9 cellular contexts compared by ENCODE assay signal in the genomic region with DNA sequence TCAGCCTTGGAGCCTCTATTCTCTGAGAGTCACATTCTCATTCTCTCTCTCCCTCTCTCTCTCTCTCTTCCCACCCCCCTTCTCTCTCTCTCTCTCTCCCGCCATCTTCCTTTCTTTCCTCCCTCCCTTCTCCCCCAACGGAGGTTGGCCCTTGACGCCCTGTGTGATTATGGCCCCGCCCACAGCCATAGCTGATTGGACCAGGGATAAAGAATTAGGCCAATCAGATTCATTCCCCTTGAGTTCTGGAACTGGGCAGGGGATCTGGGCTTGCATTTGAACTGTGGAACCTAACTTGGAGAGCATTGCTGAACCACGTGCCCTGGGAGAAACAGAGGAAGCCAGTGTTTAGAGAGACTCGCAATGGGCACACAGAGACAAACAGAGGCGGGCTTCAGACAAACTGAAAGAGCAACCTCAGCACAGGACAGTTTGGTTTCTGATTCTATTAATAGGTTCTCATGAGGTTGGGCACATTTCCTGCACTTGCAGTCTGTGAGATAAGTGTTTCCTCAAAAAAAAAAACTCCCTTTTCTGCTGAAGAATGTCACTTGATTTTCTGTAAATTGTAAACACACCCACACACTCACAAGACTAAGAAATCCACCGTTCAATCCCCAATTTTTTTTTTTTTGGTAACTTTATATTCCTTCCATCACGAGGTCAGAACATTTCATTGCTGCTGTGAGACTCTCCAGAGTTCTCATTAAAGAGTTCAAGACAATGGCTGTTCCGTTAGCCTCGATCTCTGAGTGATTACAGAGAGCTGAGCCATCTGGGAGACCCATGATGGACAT. TPM values are rescaled to one million over a fixed set of nuclear protein-coding genes. Genes with fewer than 3 reads are reported as not detected.
DNase-seq lines count a peak whose midpoint lies in the region; ATAC-seq and TF ChIP-seq lines count a peak whose summit lies in the region.
"Had no signal": no experiment of that assay in that cellular context is flagged by ENCODE, and none has a peak within 500 bp of the region (broad histone marks: within the 10 kb centered on the region; RNA-seq: fewer than 3 reads in every experiment).

No MANE protein-coding gene starts in this region.

- peak; percentile 92 for ATAC-seq in DND-41 (ENCODE audit: insufficient read depth, low read depth)
- ATAC-seq in GM21381 (IDR thresholded peaks at IDR 0.05; ENCODE audit: unreplicated experiment): peak; percentile 77
- peak; percentile 87 for ATAC-seq in activated B cell treated with CpG ODN at 0.5 μM for 24 hours (ENCODE audit: low read depth)

- peak overlapping the region; percentile 73 for H2AFZ ChIP-seq in DND-41 (ENCODE audit: low read depth, low read length)

- intact Hi-C loops in activated B cell treated with CpG ODN at 0.5 μM for 24 hours (cut with micrococcal nuclease): loop anchor here (1.0 to 5.0 kb wide), 3 partner anchors 15 to 168 kb away; partner anchors contain the start of genes CAMKK2 and P2RX4
- intact Hi-C loops in lower leg skin (cut with DNase I; ENCODE audit: low total_unique reads): no loop called here

- TF ChIP-seq CTCF in DND-41 (IDR thresholded peaks at IDR 0.05; ENCODE audit: borderline replicate concordance, extremely low read depth, low read length, poor library complexity, severe bottlenecking) (no peak), activated B cell treated with CpG ODN at 0.5 μM for 24 hours (IDR thresholded peaks at IDR 0.05) (no peak), lower leg skin (IDR thresholded peaks at IDR 0.05) (no peak)

- no peaks in the 10 kb centered on the region for H3K36me3 Mint-ChIP-seq in activated B cell treated with CpG ODN at 0.5 μM for 24 hours (ENCODE audit: low read depth)
- H3K36me3 Mint-ChIP-seq: brain had no signal

- no peaks in the 10 kb centered on the region for H4K20me1 ChIP-seq in DND-41 (ENCODE audit: insufficient read depth, low read length)

- H3K79me2 ChIP-seq in DND-41 (ENCODE audit: insufficient read depth, low read length): no peaks in the 10 kb centered on the region

- peak overlapping the region in 1 of 2 experiments; percentile 31; a peak in 2 of 4 replicates for H3K4me3 ChIP-seq in DND-41 (ENCODE audit: low read depth in 1 of 2, low read length in 2 of 2)
- H3K4me3 ChIP-seq in lower leg skin (ENCODE audit: low read depth, poor library complexity, severe bottlenecking): no peak overlapping the region

- H3K36me3 ChIP-seq in DND-41 (ENCODE audit: insufficient read depth, low read length): no peaks in the 10 kb centered on the region

- H3K4me2 ChIP-seq in DND-41 (ENCODE audit: insufficient read depth, low read length): peak overlapping the region; percentile 58

- peaks cover 38% of the 10 kb centered on the region for H3K4me1 ChIP-seq in DND-41 (ENCODE audit: insufficient read depth, low read length)

- no peak for TF ChIP-seq POLR2A in lower leg skin (IDR thresholded peaks at IDR 0.05)

- H3K9ac ChIP-seq in DND-41 (ENCODE audit: low read depth, low read length): peak overlapping the region; percentile 42

- no peaks in the 10 kb centered on the region for H3K27me3 ChIP-seq in DND-41 (ENCODE audit: insufficient read depth, low read length, poor library complexity)

- peak overlapping the region; percentile 76 for H3K27ac ChIP-seq in DND-41 (ENCODE audit: low read length)

- WGBS in lower leg skin, 2 donors: 23 to 31% methylated on average over 11 of the region's 11 CpGs

- peaks cover 67% of the 10 kb centered on the region for H3K4me1 Mint-ChIP-seq in activated B cell treated with CpG ODN at 0.5 μM for 24 hours

- CTCF ChIA-PET in activated B cell treated with CpG ODN at 0.5 μM for 24 hours (lab: Charles Lee): no interaction called here

- H3K27ac Mint-ChIP-seq in activated B cell treated with CpG ODN at 0.5 μM for 24 hours: peak overlapping the region; percentile 99

- DNase-seq in DND-41 (peak; percentile 95), HUDEP-2 (lab: John Stamatoyannopoulos, UW; ENCODE audit: unreplicated experiment in 76 of 76) (peak in 73 of 76 experiments; percentile 18 to 90 (median 73)), activated B cell treated with CpG ODN at 0.5 μM for 24 hours (peak; percentile 65), lower leg skin (ENCODE audit: low spot score in 2 of 2) (peak; percentile 81 to 95), NCI-H1694 (lab: John Stamatoyannopoulos, UW) (no peak)
- peak; percentile 80 for DNase-seq in central memory CD4-positive, alpha-beta T cell
- peak; percentile 51 for DNase-seq in stimulated activated CD8-positive, alpha-beta memory T cell treated with anti-CD3 and anti-CD28 coated beads, Interleukin-15, amount 100 ng/mL, for 24 hours (ENCODE audit: low read depth)

- POLR2A ChIA-PET in activated B cell treated with CpG ODN at 0.5 μM for 24 hours (lab: Charles Lee): interaction anchor here (0.5 to 1.7 kb wide), 12 partner anchors 12 to 836 kb away, joined by 3 to 7 read pairs (median 5); partner anchors contain the start of genes P2RX4 and RNU4-1

- no peaks in the 10 kb centered on the region for H3K9me3 ChIP-seq in DND-41 (ENCODE audit: insufficient read depth, low read length, severe bottlenecking)

- H3K9me3 Mint-ChIP-seq in activated B cell treated with CpG ODN at 0.5 μM for 24 hours: peaks cover 2% of the 10 kb centered on the region

- H3K4me3 Mint-ChIP-seq in activated B cell treated with CpG ODN at 0.5 μM for 24 hours: peak overlapping the region; percentile 87

- no peaks in the 10 kb centered on the region for H3K27me3 Mint-ChIP-seq in activated B cell treated with CpG ODN at 0.5 μM for 24 hours

RNA-seq across cellular contexts. Expression of gene P2RX7, which starts 3.6 kb away (rescaled TPM):
- 2.7 and 5.3 TPM in 2 replicates for total RNA-seq in activated B cell treated with CpG ODN at 0.5 μM for 24 hours
- 10 to 100 TPM in 3 of 4 donors, 1 to 10 TPM in 1; 9.8 to 38.6 (median 24.4) TPM for total RNA-seq in lower leg skin
